10 cellular contexts compared by ENCODE assay signal in genomic region chr14:74841230-74842207, GRCh38. TPM values are rescaled to one million over a fixed set of nuclear protein-coding genes. Genes with fewer than 3 reads are reported as not detected.
A peak's percentile ranks its signal among the peaks of the same experiment; 100 is the strongest.
DNase-seq lines count a peak whose midpoint lies in the region; ATAC-seq and TF ChIP-seq lines count a peak whose summit lies in the region.
"Had no signal": no experiment of that assay in that cellular context is flagged by ENCODE, and none has a peak within 500 bp of the region (broad histone marks: within the 10 kb centered on the region; RNA-seq: fewer than 3 reads in every experiment).

No MANE protein-coding gene starts in this region.

- H3K9me3 Mint-ChIP-seq in activated T-cell treated with anti-CD3 and anti-CD28 coated beads, Interleukin-2, amount 50 U/mL, for 4 hours = no peaks in the 10 kb centered on the region

- no peak overlapping the region for H3K27ac ChIP-seq in osteoblast (ENCODE audit: low read depth, low read length)
- H3K27ac ChIP-seq: KMS-11 had no signal

- no peaks in the 10 kb centered on the region for H3K9me3 ChIP-seq in osteoblast (ENCODE audit: low read depth, low read length)

- H3K4me3 ChIP-seq in H7 (ENCODE audit: insufficient read depth, low read depth, low read length) = no peak overlapping the region
- H3K4me3 ChIP-seq in osteoblast (ENCODE audit: insufficient read depth, low read length) = no peak overlapping the region

- H3K27me3 ChIP-seq in H7 (ENCODE audit: control insufficient read depth, insufficient read depth, low read length) (no peaks in the 10 kb centered on the region), osteoblast (ENCODE audit: insufficient read depth, low read length) (no peaks in the 10 kb centered on the region)

- no peak overlapping the region for H3K4me3 Mint-ChIP-seq in activated T-cell treated with anti-CD3 and anti-CD28 coated beads, Interleukin-2, amount 50 U/mL, for 4 hours

- no peak overlapping the region for H3K4me2 ChIP-seq in osteoblast (ENCODE audit: insufficient read depth, low read length)
- H3K4me2 ChIP-seq: KMS-11 had no signal

- peaks cover 34% of the 10 kb centered on the region for H3K4me1 ChIP-seq in osteoblast (ENCODE audit: insufficient read depth, low read length)

- H3K36me3 ChIP-seq in H7 (replicated peaks; ENCODE audit: control insufficient read depth, insufficient read depth, low read length) (peaks cover 1% of the 10 kb centered on the region), osteoblast (ENCODE audit: insufficient read depth, low read length) (peaks cover 11% of the 10 kb centered on the region)

- DNase-seq in activated T-cell treated with anti-CD3 and anti-CD28 coated beads, Interleukin-2, amount 50 U/mL, for 4 hours = no peak
- no peak for DNase-seq in activated T-cell treated with anti-CD3 and anti-CD28 coated beads for 4 hours
- DNase-seq in SKM-1 (lab: John Stamatoyannopoulos, UW; ENCODE audit: unreplicated experiment) = peak; percentile 47
- DNase-seq in stimulated activated naive CD8-positive, alpha-beta T cell treated with anti-CD3 and anti-CD28 coated beads, Interleukin-15, Interleukin-2, amounts not matched to agents 100 U/mL and 50 U/mL, for 24 hours = no peak
- no peak for DNase-seq in pons (ENCODE audit: low spot score)
- no peak for DNase-seq in H7
- no peak for DNase-seq in osteoblast (ENCODE audit: insufficient read length, low spot score, missing footprints)
- DNase-seq: hippocampal formation had no signal

- peaks cover 60% of the 10 kb centered on the region for H3K4me1 Mint-ChIP-seq in activated T-cell treated with anti-CD3 and anti-CD28 coated beads, Interleukin-2, amount 50 U/mL, for 4 hours (ENCODE audit: low read depth)

- no peaks in the 10 kb centered on the region for H3K27me3 Mint-ChIP-seq in activated T-cell treated with anti-CD3 and anti-CD28 coated beads, Interleukin-2, amount 50 U/mL, for 4 hours (ENCODE audit: low read depth)

- no peaks in the 10 kb centered on the region for H3K79me2 ChIP-seq in osteoblast (ENCODE audit: insufficient read depth, low read length)

- ATAC-seq in activated T-cell treated with anti-CD3 and anti-CD28 coated beads, Interleukin-2, amount 50 U/mL, for 4 hours = peak; percentile 83
- peak; percentile 62 for ATAC-seq in HG03025 (IDR thresholded peaks at IDR 0.05; ENCODE audit: low FRiP score, unreplicated experiment)
- ATAC-seq in stimulated activated naive CD8-positive, alpha-beta T cell treated with anti-CD3 and anti-CD28 coated beads, Interleukin-15, Interleukin-2, amounts not matched to agents 100 U/mL and 50 U/mL, for 24 hours = peak; percentile 86

- no peaks in the 10 kb centered on the region for H4K20me1 ChIP-seq in osteoblast (ENCODE audit: insufficient read depth, low read length)

- no peak for TF ChIP-seq CTCF in osteoblast (IDR thresholded peaks at IDR 0.05; ENCODE audit: extremely low read depth, low read depth, low read length)

- H2AFZ ChIP-seq in osteoblast (ENCODE audit: low read length) = no peak overlapping the region

- peaks cover 5% of the 10 kb centered on the region for H3K36me3 Mint-ChIP-seq in activated T-cell treated with anti-CD3 and anti-CD28 coated beads, Interleukin-2, amount 50 U/mL, for 4 hours (ENCODE audit: insufficient read depth)

RNA-seq across cellular contexts. Expression of gene PROX2, which starts 34.4 kb away (rescaled TPM):
- under 1 TPM in 2 of 3 donors, not detected in 1; 0.13 to 0.35 TPM for total RNA-seq in activated T-cell treated with anti-CD3 and anti-CD28 coated beads, Interleukin-2, amount 50 U/mL, for 4 hours
- not detected in 2 replicates for total RNA-seq in H7 (2014; rRNA removed; shearing (Covaris generic))
- total RNA-seq in osteoblast = not detected in 2 replicates

RNA-seq across cellular contexts. Expression of gene DLST, which starts 40.2 kb away (rescaled TPM):
- 100 to 1,000 TPM; 104 to 107 (median 106) TPM for total RNA-seq in activated T-cell treated with anti-CD3 and anti-CD28 coated beads, Interleukin-2, amount 50 U/mL, for 4 hours
- total RNA-seq in H7 (2014; rRNA removed; shearing (Covaris generic)) = 71.0 and 76.7 TPM in 2 replicates
- total RNA-seq in osteoblast = 69.8 and 72.5 TPM in 2 replicates
